In the genomic region with DNA sequence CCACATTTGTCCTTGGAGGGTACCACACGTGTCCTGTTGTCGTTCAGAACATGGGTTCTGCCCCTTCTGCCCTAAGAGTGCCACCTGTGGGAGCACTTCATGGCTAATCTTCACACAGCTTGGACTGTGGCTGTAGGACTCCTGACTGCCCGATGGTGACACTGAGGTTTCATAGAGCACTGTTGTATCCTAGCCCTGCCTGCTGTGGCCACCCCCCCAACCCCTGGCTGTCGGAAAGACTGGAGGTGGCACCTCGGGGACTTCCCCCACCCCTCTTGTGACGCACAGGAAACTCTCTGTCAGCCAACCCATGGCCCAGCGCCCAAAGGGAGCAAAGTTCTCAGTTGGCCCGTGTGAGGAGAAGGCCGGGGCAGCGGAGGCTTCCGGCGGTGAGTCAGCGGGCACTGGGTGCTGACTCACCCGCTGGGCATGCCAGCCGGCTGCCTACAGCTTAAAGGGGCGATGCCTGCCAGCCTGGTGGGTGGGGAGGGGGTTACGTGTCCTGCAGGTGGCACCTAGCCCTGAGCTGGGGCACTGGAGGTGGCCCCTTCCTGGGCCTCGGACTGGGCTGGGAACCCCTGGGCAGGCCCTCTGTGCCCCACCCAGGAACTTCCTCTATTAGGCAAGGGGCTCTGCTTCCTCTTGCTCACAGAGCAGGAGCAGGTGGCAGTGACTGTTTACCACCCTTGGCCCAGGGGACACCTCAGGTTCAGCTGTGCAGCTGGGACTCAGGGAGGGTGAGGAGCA, we compare ENCODE assay signal across 8 cellular contexts. TPM values are rescaled to one million over a fixed set of nuclear protein-coding genes. Genes with fewer than 3 reads are reported as not detected.
DNase-seq lines count a peak whose midpoint lies in the region; ATAC-seq and TF ChIP-seq lines count a peak whose summit lies in the region.

No MANE protein-coding gene starts in this region.

- no peak for TF ChIP-seq CTCF in neural progenitor cell (IDR thresholded peaks at IDR 0.05)

- H3K9ac ChIP-seq in neural progenitor cell = no peak overlapping the region

- peak overlapping the region; percentile 97 for H3K27ac ChIP-seq in CD4-positive, CD25-positive, alpha-beta regulatory T cell (ENCODE audit: insufficient read depth, low read length, poor library complexity, severe bottlenecking)
- H3K27ac ChIP-seq in angular gyrus (ENCODE audit: low read depth, low read length) = peak overlapping the region; percentile 79
- H3K27ac ChIP-seq in neural progenitor cell = no peak overlapping the region

- peaks cover 18% of the 10 kb centered on the region for H4K20me1 ChIP-seq in neural progenitor cell (ENCODE audit: low read depth)

- no peaks in the 10 kb centered on the region for H3K27me3 ChIP-seq in CD4-positive, CD25-positive, alpha-beta regulatory T cell (ENCODE audit: control insufficient read depth, insufficient read depth, low read length)
- peaks cover 25% of the 10 kb centered on the region for H3K27me3 ChIP-seq in neural progenitor cell

- peaks cover 5% of the 10 kb centered on the region for H3F3A ChIP-seq in neural progenitor cell (ENCODE audit: low read depth)

- H3K9me3 ChIP-seq in CD4-positive, CD25-positive, alpha-beta regulatory T cell (ENCODE audit: control insufficient read depth in 2 of 2, low read length in 2 of 2) = no peaks in the 10 kb centered on the region
- H3K9me3 ChIP-seq in neural progenitor cell (ENCODE audit: low read depth) = peaks cover 5% of the 10 kb centered on the region

- H3K36me3 Mint-ChIP-seq in CD4-positive, CD25-positive, alpha-beta regulatory T cell = peaks cover 7% of the 10 kb centered on the region
- H3K36me3 Mint-ChIP-seq in neural progenitor cell = no peaks in the 10 kb centered on the region

- H3K4me3 Mint-ChIP-seq in CD4-positive, CD25-positive, alpha-beta regulatory T cell = peak overlapping the region; percentile 96 to 97 (median 96)
- H3K4me3 Mint-ChIP-seq in neural progenitor cell = no peak overlapping the region

- peak; percentile 76 to 77 for ATAC-seq in CD4-positive, CD25-positive, alpha-beta regulatory T cell (ENCODE audit: low read depth in 2 of 2)
- peak; percentile 34 for ATAC-seq in GM21360 (IDR thresholded peaks at IDR 0.05; ENCODE audit: unreplicated experiment)

- H3K4me1 Mint-ChIP-seq in CD4-positive, CD25-positive, alpha-beta regulatory T cell = peaks cover 0 to 72% (median 42%) of the 10 kb centered on the region in 4 donors
- H3K4me1 Mint-ChIP-seq in neural progenitor cell = peaks cover 22% of the 10 kb centered on the region

- peak overlapping the region; percentile 94 to 98 (median 97) for H3K27ac Mint-ChIP-seq in CD4-positive, CD25-positive, alpha-beta regulatory T cell
- H3K27ac Mint-ChIP-seq in neural progenitor cell = no peak overlapping the region

- peak overlapping the region; percentile 92 for H3K4me3 ChIP-seq in CD4-positive, CD25-positive, alpha-beta regulatory T cell (ENCODE audit: low read depth, low read length)
- H3K4me3 ChIP-seq in neural progenitor cell = no peak overlapping the region

- peaks cover 0 to 5% (median 0%) of the 10 kb centered on the region in 7 donors for H3K9me3 Mint-ChIP-seq in CD4-positive, CD25-positive, alpha-beta regulatory T cell
- peaks cover 12% of the 10 kb centered on the region for H3K9me3 Mint-ChIP-seq in neural progenitor cell

- H3K27me3 Mint-ChIP-seq in CD4-positive, CD25-positive, alpha-beta regulatory T cell = no peaks in the 10 kb centered on the region
- H3K27me3 Mint-ChIP-seq in neural progenitor cell (ENCODE audit: insufficient read depth, low read depth) = peaks cover 13% of the 10 kb centered on the region

- peaks cover 5% of the 10 kb centered on the region for H3K79me2 ChIP-seq in neural progenitor cell (ENCODE audit: low read depth)

- H3K36me3 ChIP-seq in CD4-positive, CD25-positive, alpha-beta regulatory T cell (ENCODE audit: control insufficient read depth, insufficient read depth, low read length) = peaks cover 5% of the 10 kb centered on the region
- no peaks in the 10 kb centered on the region for H3K36me3 ChIP-seq in neural progenitor cell

- DNase-seq in CD4-positive, CD25-positive, alpha-beta regulatory T cell = peak; percentile 94 to 97 (median 97)
- DNase-seq in KBM-7 (peak; percentile 89), T-helper 2 cell (peak; percentile 80 to 98 (median 94)), hypothalamus (lab: John Stamatoyannopoulos, UW) (peak in 49 of 51 donors; percentile 24 to 98 (median 80)), neural progenitor cell (ENCODE audit: low spot score) (no peak)
- DNase-seq in stimulated activated CD4-positive, alpha-beta T cell treated with anti-CD3 and anti-CD28 coated beads, Interleukin-12 subunit alpha, Interleukin-12 subunit beta, amount 100 ng/mL, for 48 hours (ENCODE audit: low read depth in 2 of 3, low spot score in 1 of 3) = peak; percentile 95

- in situ Hi-C loops in KBM-7 (cut with MboI; ENCODE audit: low pct_unique_long_range_greater_than_20kb, low sequenced_read_pairs) = no loop called here

- H3K4me1 ChIP-seq in CD4-positive, CD25-positive, alpha-beta regulatory T cell (ENCODE audit: control insufficient read depth, insufficient read depth, low read length, poor library complexity, severe bottlenecking) = peaks cover 60% of the 10 kb centered on the region
- peaks cover 20% of the 10 kb centered on the region for H3K4me1 ChIP-seq in neural progenitor cell

- H3K4me2 ChIP-seq in neural progenitor cell = no peak overlapping the region

- H2AFZ ChIP-seq in neural progenitor cell (replicated peaks) = no peak overlapping the region

RNA-seq across cellular contexts. Expression of gene MAP2K3, which starts 3.4 kb away (rescaled TPM):
- total RNA-seq in CD4-positive, CD25-positive, alpha-beta regulatory T cell = 70.6 TPM
- polyA plus RNA-seq in CD4-positive, CD25-positive, alpha-beta regulatory T cell = 10 to 100 TPM; 63.4 to 71.9 (median 68.3) TPM
- 3.5 and 9.4 TPM in 2 replicates for total RNA-seq in neural progenitor cell (ENCODE audit: low replicate concordance)

RNA-seq across cellular contexts. Expression of gene NATD1, which starts 34.7 kb away (rescaled TPM):
- 12.7 TPM for total RNA-seq in CD4-positive, CD25-positive, alpha-beta regulatory T cell
- 1 to 10 TPM; 2.8 to 4.6 (median 2.8) TPM for polyA plus RNA-seq in CD4-positive, CD25-positive, alpha-beta regulatory T cell
- 4.3 and 7.8 TPM in 2 replicates for total RNA-seq in neural progenitor cell (ENCODE audit: low replicate concordance)
